ENCODE assay signal across 14 cellular contexts in genomic region chr15:63065262-63066234, GRCh38. TPM values are rescaled to one million over a fixed set of nuclear protein-coding genes. Genes with fewer than 3 reads are reported as not detected.
DNase-seq lines count a peak whose midpoint lies in the region; ATAC-seq and TF ChIP-seq lines count a peak whose summit lies in the region.
"Had no signal": no experiment of that assay in that cellular context is flagged by ENCODE, and none has a peak within 500 bp of the region (broad histone marks: within the 10 kb centered on the region; RNA-seq: fewer than 3 reads in every experiment).

No MANE protein-coding gene starts in this region.

- no peaks in the 10 kb centered on the region for H3K4me1 ChIP-seq in mammary epithelial cell (ENCODE audit: insufficient read depth, low read length)
- H3K4me1 ChIP-seq in transverse colon: peaks cover 0 to 28% (median 4%) of the 10 kb centered on the region in 4 donors

- H3K27ac ChIP-seq in mammary epithelial cell (ENCODE audit: insufficient read depth, low read depth, low read length) (no peak overlapping the region), VCaP (peak overlapping the region; percentile 48), transverse colon (peak overlapping the region; percentile 10 to 96 (median 55))
- H3K27ac ChIP-seq: neutrophil had no signal

- H3K36me3 ChIP-seq in mammary epithelial cell (ENCODE audit: insufficient read depth, low read length) (peaks cover 59% of the 10 kb centered on the region), transverse colon (peaks cover 0 to 81% (median 36%) of the 10 kb centered on the region in 4 donors)

- no peak for TF ChIP-seq EP300 in transverse colon (IDR thresholded peaks at IDR 0.05; ENCODE audit: low read depth)

- CTCF ChIA-PET in MCF 10A (lab: Yijun Ruan, JAX): interaction anchor here (0.6 to 3.4 kb wide), 5 partner anchors 18 to 958 kb away, joined by 3 to 12 read pairs (median 3); no protein-coding TSS in a partner anchor
- CTCF ChIA-PET in mammary epithelial cell (lab: Charles Lee; ENCODE audit: low non-redundant PET): no interaction called here

- no peaks in the 10 kb centered on the region for H3K79me2 ChIP-seq in mammary epithelial cell (ENCODE audit: insufficient read depth, low read length)

- intact Hi-C loops in MCF 10A (cut with micrococcal nuclease): no loop called here
- intact Hi-C loops in mammary epithelial cell (cut with micrococcal nuclease): no loop called here
- intact Hi-C loops in transverse colon (cut with DNase I; ENCODE audit: low total_unique reads): no loop called here

- H3K27me3 ChIP-seq in mammary epithelial cell (ENCODE audit: insufficient read depth, low read length) (no peaks in the 10 kb centered on the region), transverse colon (no peaks in the 10 kb centered on the region)
- H3K27me3 ChIP-seq: neutrophil had no signal

- no peak overlapping the region for H3K4me2 ChIP-seq in mammary epithelial cell (ENCODE audit: insufficient read depth, low read depth, low read length)

- H3K9me3 Mint-ChIP-seq in MCF 10A (ENCODE audit: unreplicated experiment): no peaks in the 10 kb centered on the region
- H3K9me3 Mint-ChIP-seq in activated naive CD8-positive, alpha-beta T cell treated with anti-CD3 and anti-CD28 coated beads for 36 hours: no peaks in the 10 kb centered on the region
- H3K9me3 Mint-ChIP-seq: brain had no signal

- no peak for TF ChIP-seq POLR2A in transverse colon (IDR thresholded peaks at IDR 0.05)

- POLR2A ChIA-PET in MCF 10A (lab: Yijun Ruan, JAX): interaction anchor here (0.7 to 1.5 kb wide), 6 partner anchors 12 to 208 kb away, joined by 3 to 7 read pairs (median 3); no protein-coding TSS in a partner anchor

- H3K36me3 Mint-ChIP-seq in MCF 10A (ENCODE audit: insufficient read depth, unreplicated experiment): peaks cover 85% of the 10 kb centered on the region
- peaks cover 4% of the 10 kb centered on the region for H3K36me3 Mint-ChIP-seq in activated naive CD8-positive, alpha-beta T cell treated with anti-CD3 and anti-CD28 coated beads for 36 hours

- no peak overlapping the region for H3K4me3 Mint-ChIP-seq in MCF 10A (ENCODE audit: unreplicated experiment)
- no peak overlapping the region for H3K4me3 Mint-ChIP-seq in activated naive CD8-positive, alpha-beta T cell treated with anti-CD3 and anti-CD28 coated beads for 36 hours
- H3K4me3 Mint-ChIP-seq: brain had no signal

- no peak overlapping the region for H3K9ac ChIP-seq in mammary epithelial cell (ENCODE audit: insufficient read depth, low read length)

- no peak for ATAC-seq in HG02885 (IDR thresholded peaks at IDR 0.05; ENCODE audit: poor library complexity, unreplicated experiment)

- H4K20me1 ChIP-seq in mammary epithelial cell (ENCODE audit: insufficient read depth, low read length): no peaks in the 10 kb centered on the region

- no peaks in the 10 kb centered on the region for H3K27me3 Mint-ChIP-seq in MCF 10A (ENCODE audit: insufficient read depth, unreplicated experiment)
- H3K27me3 Mint-ChIP-seq in activated naive CD8-positive, alpha-beta T cell treated with anti-CD3 and anti-CD28 coated beads for 36 hours: no peaks in the 10 kb centered on the region

- H2AFZ ChIP-seq in mammary epithelial cell (ENCODE audit: low read depth, low read length): no peak overlapping the region

- DNase-seq in MCF 10A (ENCODE audit: unreplicated experiment) (no peak), mammary epithelial cell (no peak), kidney tubule cell (ENCODE audit: low spot score) (peak; percentile 63), transverse colon (no peak), KG1 (lab: John Stamatoyannopoulos, UW) (no peak)
- DNase-seq in activated naive CD8-positive, alpha-beta T cell treated with anti-CD3 and anti-CD28 coated beads for 36 hours: no peak
- DNase-seq: activated CD8-positive, alpha-beta memory T cell treated with anti-CD3 and anti-CD28 coated beads for 24 hours; activated effector memory CD4-positive, alpha-beta T cell treated with anti-CD3 and anti-CD28 coated beads, Interleukin-2, amount 50 U/mL, for 16 hours; NCI-H526; stimulated activated CD4-positive, alpha-beta T cell treated with anti-CD3 and anti-CD28 coated beads, Interleukin-12 subunit alpha, Interleukin-12 subunit beta, amount 100 ng/mL, for 4 hours had no signal

- BruUV-seq in MCF 10A (replicated peaks; lab: Mats Ljungman, UMichigan) (no TSS peak), mammary epithelial cell (replicated peaks; lab: Mats Ljungman, UMichigan) (no TSS peak)

- H3K9me3 ChIP-seq in mammary epithelial cell (replicated peaks; ENCODE audit: insufficient read depth, low read length): no peaks in the 10 kb centered on the region
- H3K9me3 ChIP-seq in transverse colon: no peaks in the 10 kb centered on the region
- H3K9me3 ChIP-seq: neutrophil had no signal

- 71% methylated on average over 8 of the region's 8 CpGs for WGBS in mammary epithelial cell (ENCODE audit: low coverage, missing lambda C conversion rate)
- WGBS in transverse colon (ENCODE audit: low coverage in 1 of 2), 2 donors: 58 to 75% methylated on average over 3 to 8 of the region's 8 CpGs

- no peak overlapping the region for H3K4me3 ChIP-seq in mammary epithelial cell (replicated peaks in 1 of 3; ENCODE audit: insufficient read depth in 1 of 3, low read depth in 2 of 3, low read length in 3 of 3)
- H3K4me3 ChIP-seq in transverse colon: no peak overlapping the region

- no peaks in the 10 kb centered on the region for H3K4me1 Mint-ChIP-seq in MCF 10A (ENCODE audit: insufficient read depth, unreplicated experiment)
- no peaks in the 10 kb centered on the region for H3K4me1 Mint-ChIP-seq in activated naive CD8-positive, alpha-beta T cell treated with anti-CD3 and anti-CD28 coated beads for 36 hours

- TF ChIP-seq CTCF in MCF 10A (IDR thresholded peaks at IDR 0.05; ENCODE audit: unreplicated experiment) (no peak), mammary epithelial cell (conservative IDR thresholded peaks at IDR 0.05 in 1 of 2, IDR thresholded peaks at IDR 0.05 in 1 of 2; ENCODE audit: extremely low read depth in 1 of 2, insufficient read depth in 1 of 2, low read depth in 1 of 2, low read length in 2 of 2) (no peak), VCaP (conservative IDR thresholded peaks at IDR 0.05) (no peak), transverse colon (IDR thresholded peaks at IDR 0.05) (no peak)

- dilution Hi-C loops in mammary epithelial cell (cut with HindIII; ENCODE audit: low sequenced_read_pairs): no loop called here

- in situ Hi-C loops in mammary epithelial cell (cut with MboI; ENCODE audit: low sequenced_read_pairs in 2 of 2): no loop called here
- in situ Hi-C loops in transverse colon (cut with MboI; ENCODE audit: low pct_ligation_motif_present in 1 of 4, low pct_unique_long_range_greater_than_20kb in 1 of 4, low sequenced_read_pairs in 3 of 4): no loop called here

- peak overlapping the region; percentile 75 for H3K27ac Mint-ChIP-seq in MCF 10A (ENCODE audit: low read depth, unreplicated experiment)
- no peak overlapping the region for H3K27ac Mint-ChIP-seq in activated naive CD8-positive, alpha-beta T cell treated with anti-CD3 and anti-CD28 coated beads for 36 hours

RNA-seq across cellular contexts. Expression of gene TPM1, which starts 23.0 kb away (rescaled TPM):
- total RNA-seq in MCF 10A (2022) (67.8 and 70.4 TPM in 2 replicates), mammary epithelial cell (1,000 to 10,000 TPM in 1 of 2 donors, 100 to 1,000 TPM in 1; 463 to 1,538 TPM), transverse colon (1,000 to 10,000 TPM in 2 of 4 donors, 100 to 1,000 TPM in 2; 775 to 2,480 (median 1,140) TPM)
- 241 TPM for polyA plus RNA-seq in mammary epithelial cell
- polyA minus RNA-seq in mammary epithelial cell: 182 TPM
- 1 to 10 TPM; 5.1 to 5.4 TPM for total RNA-seq in activated naive CD8-positive, alpha-beta T cell treated with anti-CD3 and anti-CD28 coated beads for 36 hours

RNA-seq across cellular contexts. Expression of gene LACTB, which starts 56.1 kb away (rescaled TPM):
- 9.9 and 16.3 TPM in 2 replicates for total RNA-seq in MCF 10A (2022)
- total RNA-seq in mammary epithelial cell: 10 to 100 TPM; 17.3 to 23.0 TPM
- 8.6 TPM for polyA plus RNA-seq in mammary epithelial cell
- 17.0 TPM for polyA minus RNA-seq in mammary epithelial cell
- total RNA-seq in transverse colon: 10 to 100 TPM in 3 of 4 donors, 1 to 10 TPM in 1; 6.7 to 20.6 (median 19.6) TPM
- total RNA-seq in activated naive CD8-positive, alpha-beta T cell treated with anti-CD3 and anti-CD28 coated beads for 36 hours: 10 to 100 TPM; 23.2 to 23.5 TPM

Comparison
In these comparisons a context has a peak if more than half of its experiments do, and no peak if none do; other contexts are left out.
1. RNA of gene TPM1, which starts 23.0 kb away (total RNA-seq): 463 to 1,538 TPM in mammary epithelial cell, 775 to 2,480 TPM in transverse colon and 67.8 to 70.4 TPM in MCF 10A; 5.1 to 5.4 TPM in activated naive CD8-positive, alpha-beta T cell treated with anti-CD3 and anti-CD28 coated beads for 36 hours; every median in the first group is over 10 times any median in the second.